8 cellular contexts compared by ENCODE assay signal in genomic region chr20:51562027-51562333, GRCh38. TPM values are rescaled to one million over a fixed set of nuclear protein-coding genes. Genes with fewer than 3 reads are reported as not detected.
DNase-seq lines count a peak whose midpoint lies in the region; ATAC-seq and TF ChIP-seq lines count a peak whose summit lies in the region.

No MANE protein-coding gene starts in this region.

- H3K4me1 ChIP-seq in ascending aorta (peaks cover 6 to 24% of the 10 kb centered on the region in 2 donors), left lung (peaks cover 23 to 32% of the 10 kb centered on the region in 2 donors), thoracic aorta (ENCODE audit: control insufficient read depth in 1 of 2, low read depth in 2 of 2) (peaks cover 13 to 59% of the 10 kb centered on the region in 2 donors)

- H3K27me3 ChIP-seq in ascending aorta (no peaks in the 10 kb centered on the region), left lung (peaks cover 17 to 74% of the 10 kb centered on the region in 2 donors), thoracic aorta (replicated peaks; ENCODE audit: insufficient read depth) (no peaks in the 10 kb centered on the region)

- peak overlapping the region; percentile 60 to 69 for H3K4me3 ChIP-seq in ascending aorta
- H3K4me3 ChIP-seq in left lung: peak overlapping the region; percentile 30 to 37
- peak overlapping the region; percentile 73 for H3K4me3 ChIP-seq in thoracic aorta

- no peak for DNase-seq in activated CD4-positive, alpha-beta T cell treated with anti-CD3 and anti-CD28 coated beads, Interleukin-2, amount 10 ng/mL, durations not matched to agents 7 days and 5 days
- no peak for DNase-seq in activated CD4-positive, alpha-beta T cell treated with anti-CD3 and anti-CD28 coated beads for 48 hours
- DNase-seq in ascending aorta (ENCODE audit: low spot score in 2 of 2): no peak
- DNase-seq in left lung: no peak
- no peak for DNase-seq in thoracic aorta (ENCODE audit: low spot score)
- DNase-seq in mucosa of gallbladder (ENCODE audit: low spot score): no peak
- DNase-seq in HuH-7.5 (ENCODE audit: low spot score): no peak

- H3K36me3 Mint-ChIP-seq in activated CD4-positive, alpha-beta T cell treated with anti-CD3 and anti-CD28 coated beads, Interleukin-2, amount 10 ng/mL, durations not matched to agents 7 days and 5 days (ENCODE audit: low read depth): no peaks in the 10 kb centered on the region

- ATAC-seq in left lung (no peak), thoracic aorta (ENCODE audit: insufficient number of reproducible peaks, low FRiP score, low read depth) (no peak), HG02870 (IDR thresholded peaks at IDR 0.05; ENCODE audit: unreplicated experiment) (no peak)

- peaks cover 67% of the 10 kb centered on the region for H3K27me3 Mint-ChIP-seq in activated CD4-positive, alpha-beta T cell treated with anti-CD3 and anti-CD28 coated beads, Interleukin-2, amount 10 ng/mL, durations not matched to agents 7 days and 5 days

- peak overlapping the region; percentile 45 for H3K4me3 Mint-ChIP-seq in activated CD4-positive, alpha-beta T cell treated with anti-CD3 and anti-CD28 coated beads, Interleukin-2, amount 10 ng/mL, durations not matched to agents 7 days and 5 days

- H3K27ac ChIP-seq in ascending aorta (peak overlapping the region; percentile 92 to 93), left lung (peak overlapping the region; percentile 83 to 89), thoracic aorta (peak overlapping the region; percentile 81 to 86)

- TF ChIP-seq CTCF in ascending aorta (IDR thresholded peaks at IDR 0.05) (no peak), left lung (IDR thresholded peaks at IDR 0.05) (no peak), thoracic aorta (IDR thresholded peaks at IDR 0.05) (no peak)

- H3K36me3 ChIP-seq in ascending aorta (no peaks in the 10 kb centered on the region), left lung (no peaks in the 10 kb centered on the region), thoracic aorta (no peaks in the 10 kb centered on the region)

- POLR2A ChIA-PET in activated CD4-positive, alpha-beta T cell treated with anti-CD3 and anti-CD28 coated beads, Interleukin-2, amount 10 ng/mL, durations not matched to agents 7 days and 5 days (lab: Charles Lee): no interaction called here

- intact Hi-C loops in ascending aorta (cut with DNase I) (loop anchor here (1.0 to 10.0 kb wide), 5 partner anchors 21 to 193 kb away; no protein-coding TSS in a partner anchor), left lung (cut with DNase I) (no loop called here)

- no peak overlapping the region for H3K27ac Mint-ChIP-seq in activated CD4-positive, alpha-beta T cell treated with anti-CD3 and anti-CD28 coated beads, Interleukin-2, amount 10 ng/mL, durations not matched to agents 7 days and 5 days

- H3K9me3 Mint-ChIP-seq in activated CD4-positive, alpha-beta T cell treated with anti-CD3 and anti-CD28 coated beads, Interleukin-2, amount 10 ng/mL, durations not matched to agents 7 days and 5 days: no peaks in the 10 kb centered on the region

- H3K9me3 ChIP-seq in ascending aorta (no peaks in the 10 kb centered on the region), left lung (no peaks in the 10 kb centered on the region), thoracic aorta (no peaks in the 10 kb centered on the region)

- CTCF ChIA-PET in activated CD4-positive, alpha-beta T cell treated with anti-CD3 and anti-CD28 coated beads, Interleukin-2, amount 10 ng/mL, durations not matched to agents 7 days and 5 days (lab: Charles Lee): interaction anchor here (0.5 to 0.6 kb wide), 2 partner anchors 20 to 35 kb away, joined by 3 to 4 read pairs; partner anchors contain the start of gene NFATC2

- peaks cover 25% of the 10 kb centered on the region for H3K4me1 Mint-ChIP-seq in activated CD4-positive, alpha-beta T cell treated with anti-CD3 and anti-CD28 coated beads, Interleukin-2, amount 10 ng/mL, durations not matched to agents 7 days and 5 days

RNA-seq across cellular contexts. Expression of gene NFATC2, which starts 19.5 kb away (rescaled TPM):
- 10 to 100 TPM; 62.0 to 68.8 TPM for total RNA-seq in activated CD4-positive, alpha-beta T cell treated with anti-CD3 and anti-CD28 coated beads, Interleukin-2, amount 10 ng/mL, durations not matched to agents 7 days and 5 days
- 7.9 TPM for total RNA-seq in ascending aorta
- total RNA-seq in left lung: 1 to 10 TPM; 5.3 to 6.9 TPM
- 10 to 100 TPM; 11.9 to 24.5 TPM for total RNA-seq in thoracic aorta
- total RNA-seq in mucosa of gallbladder: 11.4 TPM
